1 cellular context compared by ENCODE assay signal in the genomic region with DNA sequence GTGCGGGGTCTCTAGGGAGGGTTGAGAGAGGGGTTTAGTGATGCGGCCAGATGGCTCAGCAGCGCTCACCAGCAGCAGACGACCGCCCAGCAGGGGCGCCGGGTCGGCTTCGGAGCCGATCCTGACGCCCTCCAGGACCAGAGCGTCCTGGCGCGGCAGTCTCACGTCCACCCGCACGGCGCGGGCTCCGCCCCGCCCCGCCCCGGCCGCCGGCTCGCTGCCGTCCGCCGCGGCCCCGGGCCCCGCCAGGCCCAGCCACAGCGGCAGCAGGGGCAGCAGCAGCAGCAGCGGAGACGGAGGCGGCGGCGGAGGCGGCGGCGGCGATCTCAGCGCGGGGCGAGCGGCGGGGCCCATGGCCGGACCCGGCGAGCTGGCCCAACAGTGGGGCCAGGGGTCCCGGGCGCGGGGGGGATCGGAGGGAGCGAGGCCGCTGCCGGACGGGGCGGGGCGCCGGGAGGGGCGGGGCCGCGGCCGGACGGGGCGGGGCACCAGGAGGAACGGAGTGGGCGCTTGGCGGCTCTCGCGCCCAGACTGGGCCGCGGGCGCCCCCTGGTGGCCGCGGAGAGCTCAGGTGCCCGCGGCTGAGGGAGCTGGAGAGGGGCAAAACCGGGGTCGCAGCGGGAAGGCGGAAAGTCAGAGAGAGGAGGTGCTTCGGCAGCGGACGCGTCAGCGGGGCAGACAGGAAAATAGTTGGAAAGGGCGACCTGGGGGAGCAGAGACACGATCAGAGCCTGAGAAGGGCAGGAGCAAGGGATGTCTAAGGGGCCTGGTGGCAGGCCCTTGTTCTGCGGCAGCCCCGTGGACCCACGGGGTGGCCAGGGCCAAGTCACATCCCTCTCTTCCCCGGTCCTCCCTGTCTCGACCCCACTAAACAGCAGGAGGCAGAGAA.
TF ChIP-seq lines count a peak whose summit lies in the region.

A gene (minus strand): TSS at position 452 of the 889 bp plus-strand sequence. CDS start 98 bp downstream, at position 354.

TF ChIP-seq in HepG2, 621 proteins besides CTCF, POLR2A, EP300 and RAD21 (continued from another document and continues in another):
- TF ChIP-seq, protein P1, sequence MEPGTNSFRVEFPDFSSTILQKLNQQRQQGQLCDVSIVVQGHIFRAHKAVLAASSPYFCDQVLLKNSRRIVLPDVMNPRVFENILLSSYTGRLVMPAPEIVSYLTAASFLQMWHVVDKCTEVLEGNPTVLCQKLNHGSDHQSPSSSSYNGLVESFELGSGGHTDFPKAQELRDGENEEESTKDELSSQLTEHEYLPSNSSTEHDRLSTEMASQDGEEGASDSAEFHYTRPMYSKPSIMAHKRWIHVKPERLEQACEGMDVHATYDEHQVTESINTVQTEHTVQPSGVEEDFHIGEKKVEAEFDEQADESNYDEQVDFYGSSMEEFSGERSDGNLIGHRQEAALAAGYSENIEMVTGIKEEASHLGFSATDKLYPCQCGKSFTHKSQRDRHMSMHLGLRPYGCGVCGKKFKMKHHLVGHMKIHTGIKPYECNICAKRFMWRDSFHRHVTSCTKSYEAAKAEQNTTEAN (CRISPR knock-in tag; conservative IDR thresholded peaks at IDR 0.05): no peak
- TF ChIP-seq, protein P2, sequence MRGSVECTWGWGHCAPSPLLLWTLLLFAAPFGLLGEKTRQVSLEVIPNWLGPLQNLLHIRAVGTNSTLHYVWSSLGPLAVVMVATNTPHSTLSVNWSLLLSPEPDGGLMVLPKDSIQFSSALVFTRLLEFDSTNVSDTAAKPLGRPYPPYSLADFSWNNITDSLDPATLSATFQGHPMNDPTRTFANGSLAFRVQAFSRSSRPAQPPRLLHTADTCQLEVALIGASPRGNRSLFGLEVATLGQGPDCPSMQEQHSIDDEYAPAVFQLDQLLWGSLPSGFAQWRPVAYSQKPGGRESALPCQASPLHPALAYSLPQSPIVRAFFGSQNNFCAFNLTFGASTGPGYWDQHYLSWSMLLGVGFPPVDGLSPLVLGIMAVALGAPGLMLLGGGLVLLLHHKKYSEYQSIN (CRISPR knock-in tag; IDR thresholded peaks at IDR 0.05; ENCODE audit: borderline replicate concordance): no peak
- TF ChIP-seq ZNF709 (CRISPR knock-in tag; IDR thresholded peaks at IDR 0.05): no peak
- TF ChIP-seq ZNF713 (CRISPR knock-in tag; IDR thresholded peaks at IDR 0.05): no peak
- TF ChIP-seq ZNF326 (CRISPR knock-in tag; IDR thresholded peaks at IDR 0.05; ENCODE audit: borderline replicate concordance): no peak
- TF ChIP-seq ZNF556 (CRISPR knock-in tag; IDR thresholded peaks at IDR 0.05; ENCODE audit: borderline replicate concordance): no peak
- TF ChIP-seq SPEN (CRISPR knock-in tag; IDR thresholded peaks at IDR 0.05; ENCODE audit: low read depth): 0 out of 2 replicates have a peak, but pooled peaks have one; percentile 22
- no peak for TF ChIP-seq SALL2 (CRISPR knock-in tag; IDR thresholded peaks at IDR 0.05)
- TF ChIP-seq SMAD9 (CRISPR knock-in tag; IDR thresholded peaks at IDR 0.05): no peak
- TF ChIP-seq ZNF484 (CRISPR knock-in tag; IDR thresholded peaks at IDR 0.05; ENCODE audit: borderline replicate concordance, low read depth): no peak
- TF ChIP-seq RXRB (CRISPR knock-in tag; IDR thresholded peaks at IDR 0.05; ENCODE audit: borderline replicate concordance): 0 out of 2 replicates have a peak, but pooled peaks have one; percentile 15
- TF ChIP-seq, protein P3, sequence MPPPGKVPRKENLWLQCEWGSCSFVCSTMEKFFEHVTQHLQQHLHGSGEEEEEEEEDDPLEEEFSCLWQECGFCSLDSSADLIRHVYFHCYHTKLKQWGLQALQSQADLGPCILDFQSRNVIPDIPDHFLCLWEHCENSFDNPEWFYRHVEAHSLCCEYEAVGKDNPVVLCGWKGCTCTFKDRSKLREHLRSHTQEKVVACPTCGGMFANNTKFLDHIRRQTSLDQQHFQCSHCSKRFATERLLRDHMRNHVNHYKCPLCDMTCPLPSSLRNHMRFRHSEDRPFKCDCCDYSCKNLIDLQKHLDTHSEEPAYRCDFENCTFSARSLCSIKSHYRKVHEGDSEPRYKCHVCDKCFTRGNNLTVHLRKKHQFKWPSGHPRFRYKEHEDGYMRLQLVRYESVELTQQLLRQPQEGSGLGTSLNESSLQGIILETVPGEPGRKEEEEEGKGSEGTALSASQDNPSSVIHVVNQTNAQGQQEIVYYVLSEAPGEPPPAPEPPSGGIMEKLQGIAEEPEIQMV (CRISPR knock-in tag; IDR thresholded peaks at IDR 0.05; ENCODE audit: low read depth): no peak
- no peak for TF ChIP-seq ZSCAN20 (CRISPR knock-in tag; IDR thresholded peaks at IDR 0.05; ENCODE audit: borderline replicate concordance)
- peak; percentile 23 for TF ChIP-seq XRCC5 (optimal IDR thresholded peaks at IDR 0.05; ENCODE audit: low read length)
- no peak for TF ChIP-seq GZF1 (CRISPR knock-in tag; IDR thresholded peaks at IDR 0.05)
- no peak for TF ChIP-seq KAT7 (CRISPR knock-in tag; IDR thresholded peaks at IDR 0.05; ENCODE audit: borderline replicate concordance)
- no peak for TF ChIP-seq KLF13 (CRISPR knock-in tag; IDR thresholded peaks at IDR 0.05)
- no peak for TF ChIP-seq ZBTB20 (CRISPR knock-in tag; IDR thresholded peaks at IDR 0.05; ENCODE audit: borderline replicate concordance, low read depth)
- TF ChIP-seq, protein P4, sequence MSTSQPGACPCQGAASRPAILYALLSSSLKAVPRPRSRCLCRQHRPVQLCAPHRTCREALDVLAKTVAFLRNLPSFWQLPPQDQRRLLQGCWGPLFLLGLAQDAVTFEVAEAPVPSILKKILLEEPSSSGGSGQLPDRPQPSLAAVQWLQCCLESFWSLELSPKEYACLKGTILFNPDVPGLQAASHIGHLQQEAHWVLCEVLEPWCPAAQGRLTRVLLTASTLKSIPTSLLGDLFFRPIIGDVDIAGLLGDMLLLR (CRISPR knock-in tag; IDR thresholded peaks at IDR 0.05): 0 out of 2 replicates have a peak, but pooled peaks have one; percentile 20
- TF ChIP-seq NONO (IDR thresholded peaks at IDR 0.05): no peak
- peak; percentile 48; the same call in 1 of the 2 replicates for TF ChIP-seq NONO (CRISPR knock-in tag; conservative IDR thresholded peaks at IDR 0.05)
- peak; percentile 46; the same call in 1 of the 2 replicates for TF ChIP-seq GABPB1 (CRISPR knock-in tag; IDR thresholded peaks at IDR 0.05)
- TF ChIP-seq, protein P5, sequence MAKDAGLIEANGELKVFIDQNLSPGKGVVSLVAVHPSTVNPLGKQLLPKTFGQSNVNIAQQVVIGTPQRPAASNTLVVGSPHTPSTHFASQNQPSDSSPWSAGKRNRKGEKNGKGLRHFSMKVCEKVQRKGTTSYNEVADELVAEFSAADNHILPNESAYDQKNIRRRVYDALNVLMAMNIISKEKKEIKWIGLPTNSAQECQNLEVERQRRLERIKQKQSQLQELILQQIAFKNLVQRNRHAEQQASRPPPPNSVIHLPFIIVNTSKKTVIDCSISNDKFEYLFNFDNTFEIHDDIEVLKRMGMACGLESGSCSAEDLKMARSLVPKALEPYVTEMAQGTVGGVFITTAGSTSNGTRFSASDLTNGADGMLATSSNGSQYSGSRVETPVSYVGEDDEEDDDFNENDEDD (CRISPR knock-in tag; IDR thresholded peaks at IDR 0.05; ENCODE audit: borderline replicate concordance): peak; percentile 31; the same call in 1 of the 2 replicates
- TF ChIP-seq PCBP2 (optimal IDR thresholded peaks at IDR 0.05; ENCODE audit: low read depth, low read length, poor library complexity, severe bottlenecking): no peak
- no peak for TF ChIP-seq SRSF1 (optimal IDR thresholded peaks at IDR 0.05; ENCODE audit: low read depth, low read length)
- peak; percentile 86 for TF ChIP-seq STAG1 (CRISPR knock-in tag; IDR thresholded peaks at IDR 0.05)
- no peak for TF ChIP-seq EEA1 (CRISPR knock-in tag; IDR thresholded peaks at IDR 0.05; ENCODE audit: borderline replicate concordance)
- TF ChIP-seq, protein P6, sequence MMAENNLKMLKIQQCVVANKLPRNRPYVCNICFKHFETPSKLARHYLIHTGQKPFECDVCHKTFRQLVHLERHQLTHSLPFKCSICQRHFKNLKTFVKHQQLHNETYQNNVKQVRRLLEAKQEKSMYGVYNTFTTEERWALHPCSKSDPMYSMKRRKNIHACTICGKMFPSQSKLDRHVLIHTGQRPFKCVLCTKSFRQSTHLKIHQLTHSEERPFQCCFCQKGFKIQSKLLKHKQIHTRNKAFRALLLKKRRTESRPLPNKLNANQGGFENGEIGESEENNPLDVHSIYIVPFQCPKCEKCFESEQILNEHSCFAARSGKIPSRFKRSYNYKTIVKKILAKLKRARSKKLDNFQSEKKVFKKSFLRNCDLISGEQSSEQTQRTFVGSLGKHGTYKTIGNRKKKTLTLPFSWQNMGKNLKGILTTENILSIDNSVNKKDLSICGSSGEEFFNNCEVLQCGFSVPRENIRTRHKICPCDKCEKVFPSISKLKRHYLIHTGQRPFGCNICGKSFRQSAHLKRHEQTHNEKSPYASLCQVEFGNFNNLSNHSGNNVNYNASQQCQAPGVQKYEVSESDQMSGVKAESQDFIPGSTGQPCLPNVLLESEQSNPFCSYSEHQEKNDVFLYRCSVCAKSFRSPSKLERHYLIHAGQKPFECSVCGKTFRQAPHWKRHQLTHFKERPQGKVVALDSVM (CRISPR knock-in tag; IDR thresholded peaks at IDR 0.05): no peak
- TF ChIP-seq, protein P7, sequence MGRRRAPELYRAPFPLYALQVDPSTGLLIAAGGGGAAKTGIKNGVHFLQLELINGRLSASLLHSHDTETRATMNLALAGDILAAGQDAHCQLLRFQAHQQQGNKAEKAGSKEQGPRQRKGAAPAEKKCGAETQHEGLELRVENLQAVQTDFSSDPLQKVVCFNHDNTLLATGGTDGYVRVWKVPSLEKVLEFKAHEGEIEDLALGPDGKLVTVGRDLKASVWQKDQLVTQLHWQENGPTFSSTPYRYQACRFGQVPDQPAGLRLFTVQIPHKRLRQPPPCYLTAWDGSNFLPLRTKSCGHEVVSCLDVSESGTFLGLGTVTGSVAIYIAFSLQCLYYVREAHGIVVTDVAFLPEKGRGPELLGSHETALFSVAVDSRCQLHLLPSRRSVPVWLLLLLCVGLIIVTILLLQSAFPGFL (CRISPR knock-in tag; IDR thresholded peaks at IDR 0.05): no peak
- TF ChIP-seq PTBP1 (IDR thresholded peaks at IDR 0.05; ENCODE audit: low read depth, low read length, poor library complexity, severe bottlenecking): no peak
- TF ChIP-seq ZMYM4 (CRISPR knock-in tag; IDR thresholded peaks at IDR 0.05): peak; percentile 26; the same call in 1 of the 2 replicates
- TF ChIP-seq, protein P8, sequence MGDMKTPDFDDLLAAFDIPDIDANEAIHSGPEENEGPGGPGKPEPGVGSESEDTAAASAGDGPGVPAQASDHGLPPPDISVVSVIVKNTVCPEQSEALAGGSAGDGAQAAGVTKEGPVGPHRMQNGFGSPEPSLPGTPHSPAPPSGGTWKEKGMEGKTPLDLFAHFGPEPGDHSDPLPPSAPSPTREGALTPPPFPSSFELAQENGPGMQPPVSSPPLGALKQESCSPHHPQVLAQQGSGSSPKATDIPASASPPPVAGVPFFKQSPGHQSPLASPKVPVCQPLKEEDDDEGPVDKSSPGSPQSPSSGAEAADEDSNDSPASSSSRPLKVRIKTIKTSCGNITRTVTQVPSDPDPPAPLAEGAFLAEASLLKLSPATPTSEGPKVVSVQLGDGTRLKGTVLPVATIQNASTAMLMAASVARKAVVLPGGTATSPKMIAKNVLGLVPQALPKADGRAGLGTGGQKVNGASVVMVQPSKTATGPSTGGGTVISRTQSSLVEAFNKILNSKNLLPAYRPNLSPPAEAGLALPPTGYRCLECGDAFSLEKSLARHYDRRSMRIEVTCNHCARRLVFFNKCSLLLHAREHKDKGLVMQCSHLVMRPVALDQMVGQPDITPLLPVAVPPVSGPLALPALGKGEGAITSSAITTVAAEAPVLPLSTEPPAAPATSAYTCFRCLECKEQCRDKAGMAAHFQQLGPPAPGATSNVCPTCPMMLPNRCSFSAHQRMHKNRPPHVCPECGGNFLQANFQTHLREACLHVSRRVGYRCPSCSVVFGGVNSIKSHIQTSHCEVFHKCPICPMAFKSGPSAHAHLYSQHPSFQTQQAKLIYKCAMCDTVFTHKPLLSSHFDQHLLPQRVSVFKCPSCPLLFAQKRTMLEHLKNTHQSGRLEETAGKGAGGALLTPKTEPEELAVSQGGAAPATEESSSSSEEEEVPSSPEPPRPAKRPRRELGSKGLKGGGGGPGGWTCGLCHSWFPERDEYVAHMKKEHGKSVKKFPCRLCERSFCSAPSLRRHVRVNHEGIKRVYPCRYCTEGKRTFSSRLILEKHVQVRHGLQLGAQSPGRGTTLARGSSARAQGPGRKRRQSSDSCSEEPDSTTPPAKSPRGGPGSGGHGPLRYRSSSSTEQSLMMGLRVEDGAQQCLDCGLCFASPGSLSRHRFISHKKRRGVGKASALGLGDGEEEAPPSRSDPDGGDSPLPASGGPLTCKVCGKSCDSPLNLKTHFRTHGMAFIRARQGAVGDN (CRISPR knock-in tag; IDR thresholded peaks at IDR 0.05): peak; percentile 14
- TF ChIP-seq, protein P9, sequence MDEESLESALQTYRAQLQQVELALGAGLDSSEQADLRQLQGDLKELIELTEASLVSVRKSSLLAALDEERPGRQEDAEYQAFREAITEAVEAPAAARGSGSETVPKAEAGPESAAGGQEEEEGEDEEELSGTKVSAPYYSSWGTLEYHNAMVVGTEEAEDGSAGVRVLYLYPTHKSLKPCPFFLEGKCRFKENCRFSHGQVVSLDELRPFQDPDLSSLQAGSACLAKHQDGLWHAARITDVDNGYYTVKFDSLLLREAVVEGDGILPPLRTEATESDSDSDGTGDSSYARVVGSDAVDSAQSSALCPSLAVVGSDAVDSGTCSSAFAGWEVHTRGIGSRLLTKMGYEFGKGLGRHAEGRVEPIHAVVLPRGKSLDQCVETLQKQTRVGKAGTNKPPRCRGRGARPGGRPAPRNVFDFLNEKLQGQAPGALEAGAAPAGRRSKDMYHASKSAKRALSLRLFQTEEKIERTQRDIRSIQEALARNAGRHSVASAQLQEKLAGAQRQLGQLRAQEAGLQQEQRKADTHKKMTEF (CRISPR knock-in tag; IDR thresholded peaks at IDR 0.05): 0 out of 2 replicates have a peak, but pooled peaks have one; percentile 25
- TF ChIP-seq NKX3-1 (CRISPR knock-in tag; IDR thresholded peaks at IDR 0.05): no peak
- TF ChIP-seq ZNF788 (CRISPR knock-in tag; IDR thresholded peaks at IDR 0.05; ENCODE audit: borderline replicate concordance): no peak
- TF ChIP-seq, protein P10, sequence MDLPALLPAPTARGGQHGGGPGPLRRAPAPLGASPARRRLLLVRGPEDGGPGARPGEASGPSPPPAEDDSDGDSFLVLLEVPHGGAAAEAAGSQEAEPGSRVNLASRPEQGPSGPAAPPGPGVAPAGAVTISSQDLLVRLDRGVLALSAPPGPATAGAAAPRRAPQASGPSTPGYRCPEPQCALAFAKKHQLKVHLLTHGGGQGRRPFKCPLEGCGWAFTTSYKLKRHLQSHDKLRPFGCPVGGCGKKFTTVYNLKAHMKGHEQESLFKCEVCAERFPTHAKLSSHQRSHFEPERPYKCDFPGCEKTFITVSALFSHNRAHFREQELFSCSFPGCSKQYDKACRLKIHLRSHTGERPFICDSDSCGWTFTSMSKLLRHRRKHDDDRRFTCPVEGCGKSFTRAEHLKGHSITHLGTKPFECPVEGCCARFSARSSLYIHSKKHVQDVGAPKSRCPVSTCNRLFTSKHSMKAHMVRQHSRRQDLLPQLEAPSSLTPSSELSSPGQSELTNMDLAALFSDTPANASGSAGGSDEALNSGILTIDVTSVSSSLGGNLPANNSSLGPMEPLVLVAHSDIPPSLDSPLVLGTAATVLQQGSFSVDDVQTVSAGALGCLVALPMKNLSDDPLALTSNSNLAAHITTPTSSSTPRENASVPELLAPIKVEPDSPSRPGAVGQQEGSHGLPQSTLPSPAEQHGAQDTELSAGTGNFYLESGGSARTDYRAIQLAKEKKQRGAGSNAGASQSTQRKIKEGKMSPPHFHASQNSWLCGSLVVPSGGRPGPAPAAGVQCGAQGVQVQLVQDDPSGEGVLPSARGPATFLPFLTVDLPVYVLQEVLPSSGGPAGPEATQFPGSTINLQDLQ (CRISPR knock-in tag; IDR thresholded peaks at IDR 0.05): no peak
- no peak for TF ChIP-seq NFE2L2 (IDR thresholded peaks at IDR 0.05; ENCODE audit: low read length)
- TF ChIP-seq SOX6 (IDR thresholded peaks at IDR 0.05): no peak
- no peak for TF ChIP-seq SOX6 (CRISPR knock-in tag; IDR thresholded peaks at IDR 0.05)
- no peak for TF ChIP-seq RFXANK (CRISPR knock-in tag; IDR thresholded peaks at IDR 0.05)
- TF ChIP-seq DR1 (CRISPR knock-in tag; IDR thresholded peaks at IDR 0.05): no peak
